In genomic region chr14:72876021-72876709, GRCh38 we compare ENCODE assay signal across 19 cellular contexts.
"Had no signal": no experiment of that assay in that cellular context is flagged by ENCODE, and none has a peak within 500 bp of the region (broad histone marks: within the 10 kb centered on the region; RNA-seq: fewer than 3 reads in every experiment).

No MANE protein-coding gene starts in this region.

- H3K9me3 Mint-ChIP-seq: effector memory CD8-positive, alpha-beta T cell had no signal

- H3K9ac ChIP-seq: parathyroid adenoma had no signal

- H3K4me1 ChIP-seq: adrenal gland, breast epithelium, left lung, parathyroid adenoma, sigmoid colon, upper lobe of right lung had no signal

- H3K4me3 ChIP-seq: adrenal gland, breast epithelium, left lung, sigmoid colon, upper lobe of right lung had no signal

- H3K27ac ChIP-seq: adrenal gland, breast epithelium, left lung, neutrophil, parathyroid adenoma, sigmoid colon, upper lobe of right lung, VCaP had no signal

- DNase-seq: activated CD4-positive, CD25-positive, alpha-beta regulatory T cell treated with anti-CD3 and anti-CD28 coated beads, Interleukin-2, amount 50 U/mL, for 72 hours; activated CD8-positive, alpha-beta memory T cell treated with anti-CD3 and anti-CD28 coated beads for 24 hours; activated CD8-positive, alpha-beta memory T cell treated with anti-CD3 and anti-CD28 coated beads, Interleukin-2, amount 50 U/mL, for 48 hours; activated gamma-delta T cell; adrenal gland; effector memory CD8-positive, alpha-beta T cell; foreskin melanocyte; left lung; mammary epithelial cell; stimulated activated CD4-positive, alpha-beta T cell treated with anti-CD3 and anti-CD28 coated beads, Interleukin-4, amount 100 ng/mL, for 24 hours; stimulated activated naive CD4-positive, alpha-beta T cell; upper lobe of right lung had no signal

- H3K36me3 ChIP-seq: adrenal gland, breast epithelium, left lung, neutrophil, sigmoid colon, upper lobe of right lung had no signal

- H3K9me3 ChIP-seq: adrenal gland, neutrophil, sigmoid colon, upper lobe of right lung had no signal

- H3K27ac Mint-ChIP-seq: activated naive CD4-positive, alpha-beta T cell treated with anti-CD3 and anti-CD28 coated beads, Interleukin-2, amount 50 U/mL, for 24 hours; effector memory CD8-positive, alpha-beta T cell; T-helper 1 cell treated with Interleukin-12 subunit alpha and Interleukin-12 subunit beta and Interleukin-4 antibody, amounts not matched to agents 30 μg/mL and 1 μg/mL, for 36 hours had no signal

- H3K4me3 Mint-ChIP-seq: activated naive CD4-positive, alpha-beta T cell treated with anti-CD3 and anti-CD28 coated beads, Interleukin-2, amount 50 U/mL, for 24 hours; effector memory CD8-positive, alpha-beta T cell; T-helper 1 cell treated with Interleukin-12 subunit alpha and Interleukin-12 subunit beta and Interleukin-4 antibody, amounts not matched to agents 30 μg/mL and 1 μg/mL, for 36 hours had no signal

- H3K27me3 ChIP-seq: adrenal gland, breast epithelium, left lung, sigmoid colon, upper lobe of right lung had no signal

- H2AFZ ChIP-seq: parathyroid adenoma had no signal

- H3K4me1 Mint-ChIP-seq: activated naive CD4-positive, alpha-beta T cell treated with anti-CD3 and anti-CD28 coated beads, Interleukin-2, amount 50 U/mL, for 24 hours had no signal

- ATAC-seq: effector memory CD8-positive, alpha-beta T cell; left lung; upper lobe of right lung had no signal
